ENCODE assay signal across 14 cellular contexts in genomic region chr15:51625236-51625635, GRCh38. TPM values are rescaled to one million over a fixed set of nuclear protein-coding genes. Genes with fewer than 3 reads are reported as not detected.
DNase-seq lines count a peak whose midpoint lies in the region; ATAC-seq and TF ChIP-seq lines count a peak whose summit lies in the region.
"Had no signal": no experiment of that assay in that cellular context is flagged by ENCODE, and none has a peak within 500 bp of the region (broad histone marks: within the 10 kb centered on the region; RNA-seq: fewer than 3 reads in every experiment).

No MANE protein-coding gene starts in this region.

- peak overlapping the region; percentile 72 for H3K4me3 Mint-ChIP-seq in neural crest cell
- H3K4me3 Mint-ChIP-seq in activated naive CD4-positive, alpha-beta T cell treated with anti-CD3 and anti-CD28 coated beads, Interleukin-2, amount 10 ng/mL, durations not matched to agents 7 days and 5 days, result no peak overlapping the region
- H3K4me3 Mint-ChIP-seq: activated naive CD8-positive, alpha-beta T cell treated with anti-CD3 and anti-CD28 coated beads, Interleukin-2, amount 10 ng/mL, durations not matched to agents 7 days and 5 days had no signal

- H3K9me3 Mint-ChIP-seq in neural crest cell, result no peaks in the 10 kb centered on the region
- H3K9me3 Mint-ChIP-seq in activated naive CD4-positive, alpha-beta T cell treated with anti-CD3 and anti-CD28 coated beads, Interleukin-2, amount 10 ng/mL, durations not matched to agents 7 days and 5 days, result no peaks in the 10 kb centered on the region
- H3K9me3 Mint-ChIP-seq: activated naive CD8-positive, alpha-beta T cell treated with anti-CD3 and anti-CD28 coated beads, Interleukin-2, amount 10 ng/mL, durations not matched to agents 7 days and 5 days had no signal

- no peaks in the 10 kb centered on the region for H3K9me3 ChIP-seq in psoas muscle
- H3K9me3 ChIP-seq: esophagus squamous epithelium, neutrophil, SJCRH30 had no signal

- no peaks in the 10 kb centered on the region for H3K4me1 ChIP-seq in psoas muscle

- H3K4me3 ChIP-seq in psoas muscle, result no peak overlapping the region
- H3K4me3 ChIP-seq: esophagus squamous epithelium, SJCRH30 had no signal

- WGBS in psoas muscle, 3 donors, result 35 to 43% (median 42%) methylated on average over 1 of the region's 1 CpG

- H3K27ac ChIP-seq in psoas muscle, result no peak overlapping the region
- H3K27ac ChIP-seq: esophagus squamous epithelium, neutrophil, SJCRH30 had no signal

- H3K27ac Mint-ChIP-seq in neural crest cell (ENCODE audit: unreplicated experiment), result no peak overlapping the region
- no peak overlapping the region for H3K27ac Mint-ChIP-seq in activated naive CD4-positive, alpha-beta T cell treated with anti-CD3 and anti-CD28 coated beads, Interleukin-2, amount 10 ng/mL, durations not matched to agents 7 days and 5 days
- H3K27ac Mint-ChIP-seq: activated naive CD8-positive, alpha-beta T cell treated with anti-CD3 and anti-CD28 coated beads, Interleukin-2, amount 10 ng/mL, durations not matched to agents 7 days and 5 days had no signal

- peaks cover 25% of the 10 kb centered on the region for H3K4me1 Mint-ChIP-seq in neural crest cell
- peaks cover 19% of the 10 kb centered on the region for H3K4me1 Mint-ChIP-seq in activated naive CD4-positive, alpha-beta T cell treated with anti-CD3 and anti-CD28 coated beads, Interleukin-2, amount 10 ng/mL, durations not matched to agents 7 days and 5 days

- TF ChIP-seq CTCF in neural crest cell (conservative IDR thresholded peaks at IDR 0.05) (no peak), psoas muscle (IDR thresholded peaks at IDR 0.05) (no peak)

- ATAC-seq in GM18511 (IDR thresholded peaks at IDR 0.05; ENCODE audit: unreplicated experiment) (peak; percentile 53), GM21786 (IDR thresholded peaks at IDR 0.05; ENCODE audit: unreplicated experiment) (peak; percentile 35), psoas muscle (no peak)

- intact Hi-C loops in psoas muscle (cut with DNase I), result no loop called here

- DNase-seq in M059J (ENCODE audit: low read depth) (peak; percentile 52), neural crest cell (ENCODE audit: low read depth, low spot score) (no peak), psoas muscle (no peak), NCI-H2227 treated with DMSO at 0.1 percent for 48 hours (lab: John Stamatoyannopoulos, UW) (no peak)
- DNase-seq in activated naive CD4-positive, alpha-beta T cell treated with anti-CD3 and anti-CD28 coated beads, Interleukin-2, amount 10 ng/mL, durations not matched to agents 7 days and 5 days, result no peak
- DNase-seq: activated naive CD8-positive, alpha-beta T cell treated with anti-CD3 and anti-CD28 coated beads, Interleukin-2, amount 10 ng/mL, durations not matched to agents 7 days and 5 days; esophagus squamous epithelium; NCI-H1105 treated with DMSO at 0.1 percent for 48 hours; NCI-H524 treated with DMSO at 0.1 percent for 48 hours; SJCRH30; small intestine had no signal

- no peaks in the 10 kb centered on the region for H3K36me3 ChIP-seq in psoas muscle (ENCODE audit: insufficient read depth in 1 of 2, low read depth in 1 of 2)
- H3K36me3 ChIP-seq: esophagus squamous epithelium, neutrophil, SJCRH30 had no signal

- CTCF ChIA-PET in activated naive CD4-positive, alpha-beta T cell treated with anti-CD3 and anti-CD28 coated beads, Interleukin-2, amount 10 ng/mL, durations not matched to agents 7 days and 5 days (lab: Charles Lee), result no interaction called here

- H3K27me3 Mint-ChIP-seq in neural crest cell (ENCODE audit: low read depth), result peaks cover 14% of the 10 kb centered on the region
- peaks cover 33% of the 10 kb centered on the region for H3K27me3 Mint-ChIP-seq in activated naive CD4-positive, alpha-beta T cell treated with anti-CD3 and anti-CD28 coated beads, Interleukin-2, amount 10 ng/mL, durations not matched to agents 7 days and 5 days

- H3K36me3 Mint-ChIP-seq in neural crest cell (ENCODE audit: low read depth), result no peaks in the 10 kb centered on the region
- H3K36me3 Mint-ChIP-seq in activated naive CD4-positive, alpha-beta T cell treated with anti-CD3 and anti-CD28 coated beads, Interleukin-2, amount 10 ng/mL, durations not matched to agents 7 days and 5 days, result no peaks in the 10 kb centered on the region
- H3K36me3 Mint-ChIP-seq: activated naive CD8-positive, alpha-beta T cell treated with anti-CD3 and anti-CD28 coated beads, Interleukin-2, amount 10 ng/mL, durations not matched to agents 7 days and 5 days had no signal

- H3K27me3 ChIP-seq in psoas muscle (ENCODE audit: insufficient read depth in 3 of 3, low read length in 2 of 3), result no peaks in the 10 kb centered on the region
- H3K27me3 ChIP-seq: esophagus squamous epithelium, neutrophil, SJCRH30 had no signal

RNA-seq across cellular contexts. Expression of gene DMXL2, which starts 2.7 kb away (rescaled TPM):
- total RNA-seq in M059J (2014; rRNA removed; shearing (Covaris generic)), result 12.6 and 14.7 TPM in 2 replicates
- total RNA-seq in neural crest cell (50.9 and 56.4 TPM in 2 replicates), psoas muscle (1 to 10 TPM; 1.9 to 3.3 (median 2.5) TPM)
- polyA plus RNA-seq in psoas muscle, result 1 to 10 TPM; 2.9 to 8.0 (median 4.6) TPM

RNA-seq across cellular contexts. Expression of gene SCG3, which starts 56.1 kb away (rescaled TPM):
- 0.10 TPM in 1 of 2 replicates, not detected in the other for total RNA-seq in M059J (2014; rRNA removed; shearing (Covaris generic))
- total RNA-seq in neural crest cell, result 7.5 and 8.1 TPM in 2 replicates
- not detected for total RNA-seq in psoas muscle
- under 1 TPM; 0.04 to 0.07 (median 0.06) TPM for polyA plus RNA-seq in psoas muscle
- total RNA-seq: activated naive CD8-positive, alpha-beta T cell treated with anti-CD3 and anti-CD28 coated beads, Interleukin-2, amount 10 ng/mL, durations not matched to agents 7 days and 5 days; SJCRH30 had no signal

Comparison
In these comparisons a context has a peak if more than half of its experiments do, and no peak if none do; other contexts are left out.
1. ATAC-seq: peak in GM18511 (single experiment) and GM21786 (single experiment); none in psoas muscle (0 of 4).